Comparison of ENCODE assay signal across 29 cellular contexts in the genomic region with DNA sequence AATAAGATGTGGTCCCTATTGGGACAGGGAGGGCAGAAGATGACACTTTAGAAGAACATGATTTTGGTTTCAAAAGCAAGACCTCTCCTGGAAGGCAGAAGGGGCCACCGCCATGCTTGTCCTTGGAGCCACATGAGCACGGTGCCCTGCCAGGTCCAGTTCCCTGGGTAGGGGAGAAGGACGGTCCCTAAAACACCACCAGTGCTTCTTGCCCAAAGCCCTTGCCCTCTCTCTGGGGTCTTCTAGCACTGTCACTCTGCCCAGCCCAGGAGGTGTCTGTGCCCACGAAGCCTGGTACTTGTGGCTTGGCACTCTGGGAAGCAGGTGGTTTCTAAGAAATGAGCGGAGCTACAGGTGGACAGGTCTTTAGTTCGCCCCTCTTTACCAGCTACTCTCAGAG. TPM values are rescaled to one million over a fixed set of nuclear protein-coding genes. Genes with fewer than 3 reads are reported as not detected.
DNase-seq lines count a peak whose midpoint lies in the region; TF ChIP-seq lines count a peak whose summit lies in the region.
"Had no signal": no experiment of that assay in that cellular context is flagged by ENCODE, and none has a peak within 500 bp of the region (broad histone marks: within the 10 kb centered on the region; RNA-seq: fewer than 3 reads in every experiment).

No MANE protein-coding gene starts in this region.

- DNase-seq in activated naive CD4-positive, alpha-beta T cell treated with anti-CD3 and anti-CD28 coated beads, Interleukin-2, amount 10 ng/mL, durations not matched to agents 7 days and 5 days = peak; percentile 17
- DNase-seq in activated naive CD4-positive, alpha-beta T cell (lab: John Stamatoyannopoulos, UW) = no peak
- peak in 2 of 3 donors; percentile 12 to 38 for DNase-seq in Peyer's patch
- DNase-seq in islet precursor cell = peak; percentile 36
- peak; percentile 18 for DNase-seq in stomach
- DNase-seq in foreskin fibroblast = no peak
- no peak for DNase-seq in dedifferentiated amniotic fluid mesenchymal stem cell (ENCODE audit: extremely low spot score)
- DNase-seq in WERI-Rb-1 = no peak
- DNase-seq: ACHN; activated gamma-delta T cell treated with Interleukin-2 at 50 U/mL for 16 hours; amniotic stem cell; brain microvascular endothelial cell; effector memory CD8-positive, alpha-beta T cell; HCEC 1CT; hippocampal formation; KBM-7; left lung; MG63; NCI-H2029 treated with DMSO at 0.1 percent for 48 hours; NCI-H2227 treated with DMSO at 0.1 percent for 48 hours; NCI-H526 treated with DMSO at 0.1 percent for 48 hours; occipital lobe; PC-9; SIG-M5; transverse colon had no signal

- peaks cover 6% of the 10 kb centered on the region for H3K4me1 Mint-ChIP-seq in activated naive CD4-positive, alpha-beta T cell treated with anti-CD3 and anti-CD28 coated beads, Interleukin-2, amount 10 ng/mL, durations not matched to agents 7 days and 5 days

- no peaks in the 10 kb centered on the region for H3K27me3 ChIP-seq in Peyer's patch
- no peaks in the 10 kb centered on the region for H3K27me3 ChIP-seq in stomach
- no peaks in the 10 kb centered on the region for H3K27me3 ChIP-seq in WERI-Rb-1 (ENCODE audit: insufficient read depth, low read depth, severe bottlenecking)
- H3K27me3 ChIP-seq: BLaER1, brain microvascular endothelial cell, gastrocnemius medialis, left lung, MG63, transverse colon had no signal

- H3K27ac ChIP-seq in Peyer's patch = no peak overlapping the region
- no peak overlapping the region for H3K27ac ChIP-seq in stomach
- H3K27ac ChIP-seq in WERI-Rb-1 = no peak overlapping the region
- H3K27ac ChIP-seq: BLaER1, brain microvascular endothelial cell, gastrocnemius medialis, left lung, PC-9, transverse colon had no signal

- no peaks in the 10 kb centered on the region for H3K27me3 Mint-ChIP-seq in activated naive CD4-positive, alpha-beta T cell treated with anti-CD3 and anti-CD28 coated beads, Interleukin-2, amount 10 ng/mL, durations not matched to agents 7 days and 5 days
- H3K27me3 Mint-ChIP-seq: effector memory CD8-positive, alpha-beta T cell; stimulated activated naive CD8-positive, alpha-beta T cell treated with anti-CD3 and anti-CD28 coated beads, Interleukin-15, Interleukin-2, amounts not matched to agents 100 ng/mL and 50 ng/mL, for 24 hours had no signal

- WGBS in stomach, 5 donors = 94 to 99% (median 97%) methylated on average over 6 of the region's 6 CpGs

- H3K4me3 Mint-ChIP-seq in activated naive CD4-positive, alpha-beta T cell treated with anti-CD3 and anti-CD28 coated beads, Interleukin-2, amount 10 ng/mL, durations not matched to agents 7 days and 5 days = no peak overlapping the region
- H3K4me3 Mint-ChIP-seq: effector memory CD8-positive, alpha-beta T cell; stimulated activated naive CD8-positive, alpha-beta T cell treated with anti-CD3 and anti-CD28 coated beads, Interleukin-15, Interleukin-2, amounts not matched to agents 100 ng/mL and 50 ng/mL, for 24 hours; WTC11 had no signal

- no peak for TF ChIP-seq CTCF in Peyer's patch (IDR thresholded peaks at IDR 0.05)
- TF ChIP-seq CTCF in stomach (IDR thresholded peaks at IDR 0.05) = no peak
- TF ChIP-seq CTCF in foreskin fibroblast (IDR thresholded peaks at IDR 0.05; ENCODE audit: low read depth, low read length) = no peak
- no peak for TF ChIP-seq CTCF in WERI-Rb-1 (IDR thresholded peaks at IDR 0.05; ENCODE audit: low read depth, low read length)

- H3K4me3 ChIP-seq in Peyer's patch = no peak overlapping the region
- no peak overlapping the region for H3K4me3 ChIP-seq in stomach
- no peak overlapping the region for H3K4me3 ChIP-seq in foreskin fibroblast (ENCODE audit: low read depth in 1 of 2, low read length in 2 of 2)
- H3K4me3 ChIP-seq in WERI-Rb-1 (ENCODE audit: low read depth, low read length) = no peak overlapping the region
- H3K4me3 ChIP-seq: BLaER1, gastrocnemius medialis, left lung, MG63, PC-9, transverse colon had no signal

- CTCF ChIA-PET in activated naive CD4-positive, alpha-beta T cell treated with anti-CD3 and anti-CD28 coated beads, Interleukin-2, amount 10 ng/mL, durations not matched to agents 7 days and 5 days (lab: Charles Lee) = interaction anchor here (1.2 kb wide), 1 partner anchor 13 kb away, joined by 3 read pairs; no protein-coding TSS in a partner anchor

- no peak overlapping the region for H3K27ac Mint-ChIP-seq in activated naive CD4-positive, alpha-beta T cell treated with anti-CD3 and anti-CD28 coated beads, Interleukin-2, amount 10 ng/mL, durations not matched to agents 7 days and 5 days
- H3K27ac Mint-ChIP-seq: stimulated activated naive CD8-positive, alpha-beta T cell treated with anti-CD3 and anti-CD28 coated beads, Interleukin-15, Interleukin-2, amounts not matched to agents 100 ng/mL and 50 ng/mL, for 24 hours; WTC11 had no signal

- TF ChIP-seq POLR2A in Peyer's patch (IDR thresholded peaks at IDR 0.05) = no peak
- no peak for TF ChIP-seq POLR2A in stomach (IDR thresholded peaks at IDR 0.05)

- no peak for TF ChIP-seq EP300 in stomach (IDR thresholded peaks at IDR 0.05)

- H3K36me3 ChIP-seq in Peyer's patch = peaks cover 0 to 26% (median 0%) of the 10 kb centered on the region in 3 donors
- peaks cover 8 to 33% (median 31%) of the 10 kb centered on the region in 4 donors for H3K36me3 ChIP-seq in stomach
- H3K36me3 ChIP-seq in WERI-Rb-1 = peaks cover 8% of the 10 kb centered on the region
- H3K36me3 ChIP-seq: transverse colon had no signal

- H3K9me3 Mint-ChIP-seq in activated naive CD4-positive, alpha-beta T cell treated with anti-CD3 and anti-CD28 coated beads, Interleukin-2, amount 10 ng/mL, durations not matched to agents 7 days and 5 days = no peaks in the 10 kb centered on the region
- H3K9me3 Mint-ChIP-seq: effector memory CD8-positive, alpha-beta T cell; stimulated activated naive CD8-positive, alpha-beta T cell treated with anti-CD3 and anti-CD28 coated beads, Interleukin-15, Interleukin-2, amounts not matched to agents 100 ng/mL and 50 ng/mL, for 24 hours; WTC11 had no signal

- peaks cover 11% of the 10 kb centered on the region for H3K36me3 Mint-ChIP-seq in activated naive CD4-positive, alpha-beta T cell treated with anti-CD3 and anti-CD28 coated beads, Interleukin-2, amount 10 ng/mL, durations not matched to agents 7 days and 5 days
- H3K36me3 Mint-ChIP-seq: WTC11 had no signal

- H3K9me3 ChIP-seq in Peyer's patch = no peaks in the 10 kb centered on the region
- no peaks in the 10 kb centered on the region for H3K9me3 ChIP-seq in stomach
- no peaks in the 10 kb centered on the region for H3K9me3 ChIP-seq in WERI-Rb-1 (ENCODE audit: severe bottlenecking)
- H3K9me3 ChIP-seq: gastrocnemius medialis, left lung, transverse colon had no signal

- H3K4me1 ChIP-seq in Peyer's patch (no peaks in the 10 kb centered on the region), stomach (peaks cover 0 to 17% (median 7%) of the 10 kb centered on the region in 4 donors)
- H3K4me1 ChIP-seq: BLaER1, left lung, transverse colon had no signal

- intact Hi-C loops in stomach (cut with DNase I; ENCODE audit: low total_unique reads) = no loop called here

RNA-seq across cellular contexts. Expression of gene PLCG1, which starts 46.0 kb away (rescaled TPM):
- total RNA-seq in Peyer's patch = 100 to 1,000 TPM in 3 of 4 donors, 10 to 100 TPM in 1; 93.0 to 357 (median 191) TPM
- 100 to 1,000 TPM in 2 of 5 donors, 10 to 100 TPM in 3; 37.9 to 576 (median 86.1) TPM for total RNA-seq in stomach
- polyA plus RNA-seq in stomach = 10 to 100 TPM; 16.3 to 32.9 (median 17.5) TPM

Comparison
In these comparisons a context has a peak if more than half of its experiments do, and no peak if none do; other contexts are left out.
1. DNase-seq: peak in activated naive CD4-positive, alpha-beta T cell treated with anti-CD3 and anti-CD28 coated beads, Interleukin-2, amount 10 ng/mL, durations not matched to agents 7 days and 5 days (single experiment), Peyer's patch (2 of 3), islet precursor cell (single experiment) and stomach (single experiment); none in activated naive CD4-positive, alpha-beta T cell (0 of 4), foreskin fibroblast (0 of 2), dedifferentiated amniotic fluid mesenchymal stem cell (single experiment) and WERI-Rb-1 (single experiment).